Comparison of ENCODE assay signal across 18 cellular contexts in the genomic region with DNA sequence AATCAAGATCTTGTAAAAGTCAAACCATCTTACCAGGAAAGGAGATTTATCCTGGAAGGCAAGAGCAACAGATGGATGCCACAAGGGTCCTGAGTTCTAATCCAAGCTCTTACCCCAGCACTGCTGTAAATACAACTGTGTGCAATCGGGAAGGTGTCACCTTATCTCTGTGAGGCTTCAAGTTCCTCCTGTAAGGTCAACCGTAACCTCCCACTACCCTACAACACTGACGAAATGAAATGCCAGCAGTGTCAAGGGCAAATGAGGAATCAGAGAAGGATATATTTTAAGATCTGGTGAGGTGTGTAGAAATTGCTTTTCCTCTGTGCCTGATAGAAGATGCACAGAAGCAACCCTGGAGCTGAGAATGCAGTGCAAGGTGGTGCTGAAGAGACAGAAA.
"Had no signal": no experiment of that assay in that cellular context is flagged by ENCODE, and none has a peak within 500 bp of the region (broad histone marks: within the 10 kb centered on the region; RNA-seq: fewer than 3 reads in every experiment).

No MANE protein-coding gene starts in this region.

- H3K9me3 ChIP-seq: SJSA1 had no signal

- H3K27ac ChIP-seq: SJSA1, SK-N-MC had no signal

- H3K36me3 ChIP-seq: SJSA1 had no signal

- H3K4me1 ChIP-seq: SJSA1 had no signal

- H3K27me3 ChIP-seq: SJSA1 had no signal

- DNase-seq: Kasumi-1, KG1, MV-4-11, NCI-H1048, NCI-H1105, NCI-H1417, NCI-H1436 treated with DMSO at 0.1 percent for 48 hours, NCI-H1694, NCI-H187 treated with DMSO at 0.1 percent for 48 hours, NCI-H2029 treated with DMSO at 0.1 percent for 48 hours, NCI-H2171 treated with DMSO at 0.1 percent for 48 hours, NCI-H524, NCI-H526 treated with DMSO at 0.1 percent for 48 hours, NCI-H748 treated with DMSO at 0.1 percent for 48 hours, Right ventricle myocardium superior, SIG-M5 had no signal

- H3K4me3 ChIP-seq: SJSA1, SK-N-MC had no signal
